Comparison of ENCODE assay signal across 14 cellular contexts in the genomic region with DNA sequence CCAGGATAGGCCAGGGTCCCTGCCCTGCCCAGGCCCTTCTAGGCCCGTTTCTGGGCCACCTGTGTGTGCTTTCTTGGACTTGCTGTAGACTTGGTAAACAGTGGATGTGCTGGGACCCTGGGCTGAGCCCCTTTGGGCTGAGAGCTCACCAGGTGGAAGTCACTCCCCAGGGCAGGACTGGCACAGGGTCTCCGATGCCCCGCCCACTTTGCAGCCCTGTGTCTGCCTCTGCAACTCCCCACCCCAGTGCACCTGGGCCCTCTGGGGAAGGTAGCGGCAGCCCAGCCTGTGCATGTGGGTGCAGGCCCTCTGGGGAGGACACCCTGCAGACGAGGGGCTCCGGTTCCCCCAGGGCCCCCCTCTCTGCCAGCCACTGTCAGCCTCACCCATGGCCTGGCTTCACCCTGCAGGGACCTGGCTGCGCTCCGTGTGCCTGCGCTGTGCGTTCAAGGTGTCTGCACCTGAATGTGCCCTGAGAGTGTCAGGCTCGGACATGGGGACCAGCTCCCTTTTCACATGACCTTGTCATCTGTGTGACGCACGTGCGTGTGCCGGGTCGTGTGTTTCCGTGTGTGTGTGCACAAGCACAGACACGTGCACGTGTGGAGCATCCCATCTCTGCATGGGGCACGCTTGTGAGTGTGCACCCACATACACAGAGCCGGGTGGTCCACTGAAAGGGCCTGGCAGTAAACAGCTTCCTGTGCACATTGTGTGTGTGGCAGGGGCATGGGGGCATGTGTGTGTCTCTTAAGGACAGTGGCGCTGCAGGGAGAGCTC.
DNase-seq lines count a peak whose midpoint lies in the region; ATAC-seq and TF ChIP-seq lines count a peak whose summit lies in the region.
"Had no signal": no experiment of that assay in that cellular context is flagged by ENCODE, and none has a peak within 500 bp of the region (broad histone marks: within the 10 kb centered on the region; RNA-seq: fewer than 3 reads in every experiment).

No MANE protein-coding gene starts in this region.

- H3K36me3 ChIP-seq in lower lobe of right lung (no peaks in the 10 kb centered on the region), tibial artery (no peaks in the 10 kb centered on the region)
- H3K36me3 ChIP-seq: gastroesophageal sphincter had no signal

- H3K9me3 Mint-ChIP-seq in activated naive CD4-positive, alpha-beta T cell treated with anti-CD3 and anti-CD28 coated beads, Interleukin-2, amount 10 ng/mL, durations not matched to agents 7 days and 5 days, result no peaks in the 10 kb centered on the region
- no peaks in the 10 kb centered on the region for H3K9me3 Mint-ChIP-seq in chondrocyte (ENCODE audit: low read depth)
- H3K9me3 Mint-ChIP-seq: naive B cell had no signal

- H3K4me1 ChIP-seq in lower lobe of right lung (no peaks in the 10 kb centered on the region), tibial artery (peaks cover 0 to 6% (median 0%) of the 10 kb centered on the region in 4 donors)
- H3K4me1 ChIP-seq: gastroesophageal sphincter had no signal

- H3K27ac Mint-ChIP-seq in activated naive CD4-positive, alpha-beta T cell treated with anti-CD3 and anti-CD28 coated beads, Interleukin-2, amount 10 ng/mL, durations not matched to agents 7 days and 5 days, result no peak overlapping the region
- no peak overlapping the region for H3K27ac Mint-ChIP-seq in chondrocyte (ENCODE audit: unreplicated experiment)
- H3K27ac Mint-ChIP-seq: naive B cell had no signal

- H3K27ac ChIP-seq in lower lobe of right lung (no peak overlapping the region), tibial artery (no peak overlapping the region)
- H3K27ac ChIP-seq: gastroesophageal sphincter, VCaP had no signal

- TF ChIP-seq CTCF in chondrocyte (IDR thresholded peaks at IDR 0.05), result no peak
- no peak for TF ChIP-seq CTCF in lower lobe of right lung (IDR thresholded peaks at IDR 0.05)
- TF ChIP-seq CTCF in tibial artery (IDR thresholded peaks at IDR 0.05), result no peak

- H3K36me3 Mint-ChIP-seq in activated naive CD4-positive, alpha-beta T cell treated with anti-CD3 and anti-CD28 coated beads, Interleukin-2, amount 10 ng/mL, durations not matched to agents 7 days and 5 days, result no peaks in the 10 kb centered on the region
- H3K36me3 Mint-ChIP-seq in chondrocyte (ENCODE audit: low read depth), result no peaks in the 10 kb centered on the region
- H3K36me3 Mint-ChIP-seq: naive B cell had no signal

- no peaks in the 10 kb centered on the region for H3K27me3 ChIP-seq in lower lobe of right lung (ENCODE audit: low read depth)
- no peaks in the 10 kb centered on the region for H3K27me3 ChIP-seq in tibial artery
- H3K27me3 ChIP-seq: gastroesophageal sphincter had no signal

- no peak overlapping the region for H3K4me3 Mint-ChIP-seq in activated naive CD4-positive, alpha-beta T cell treated with anti-CD3 and anti-CD28 coated beads, Interleukin-2, amount 10 ng/mL, durations not matched to agents 7 days and 5 days
- H3K4me3 Mint-ChIP-seq in chondrocyte (ENCODE audit: unreplicated experiment), result no peak overlapping the region
- H3K4me3 Mint-ChIP-seq: naive B cell had no signal

- CTCF ChIA-PET in activated naive CD4-positive, alpha-beta T cell treated with anti-CD3 and anti-CD28 coated beads, Interleukin-2, amount 10 ng/mL, durations not matched to agents 7 days and 5 days (lab: Charles Lee), result no interaction called here

- no peaks in the 10 kb centered on the region for H3K4me1 Mint-ChIP-seq in activated naive CD4-positive, alpha-beta T cell treated with anti-CD3 and anti-CD28 coated beads, Interleukin-2, amount 10 ng/mL, durations not matched to agents 7 days and 5 days
- H3K4me1 Mint-ChIP-seq in chondrocyte (ENCODE audit: low read depth), result peaks cover 25% of the 10 kb centered on the region

- intact Hi-C loops in lower lobe of right lung (cut with DNase I) (no loop called here), tibial artery (cut with DNase I; ENCODE audit: low total_unique reads) (no loop called here)

- no peaks in the 10 kb centered on the region for H3K9me3 ChIP-seq in lower lobe of right lung
- H3K9me3 ChIP-seq in tibial artery, result no peaks in the 10 kb centered on the region
- H3K9me3 ChIP-seq: gastroesophageal sphincter had no signal

- DNase-seq in activated naive CD4-positive, alpha-beta T cell treated with anti-CD3 and anti-CD28 coated beads, Interleukin-2, amount 10 ng/mL, durations not matched to agents 7 days and 5 days, result peak; percentile 19
- DNase-seq in activated naive CD4-positive, alpha-beta T cell (lab: John Stamatoyannopoulos, UW), result no peak
- DNase-seq in chondrocyte (ENCODE audit: low spot score) (peak; percentile 91), lower lobe of right lung (peak; percentile 39), tibial artery (peak; percentile 17 to 56), OCI-M1 (lab: John Stamatoyannopoulos, UW) (no peak), NOMO-1 treated with DMSO at 0.1 percent for 48 hours (lab: John Stamatoyannopoulos, UW; ENCODE audit: unreplicated experiment) (no peak)
- DNase-seq: naive B cell; NK-92 treated with Interleukin-12 subunit alpha and Interleukin-12 subunit beta, amount 100 ng/mL, for 24 hours; small intestine; trophoblast cell had no signal

- H3K4me3 ChIP-seq in lower lobe of right lung (no peak overlapping the region), tibial artery (no peak overlapping the region)
- H3K4me3 ChIP-seq: gastroesophageal sphincter had no signal

- ATAC-seq in lower lobe of right lung (no peak), HG03521 (IDR thresholded peaks at IDR 0.05; ENCODE audit: unreplicated experiment) (no peak)
- ATAC-seq: gastroesophageal sphincter had no signal

- H3K27me3 Mint-ChIP-seq in activated naive CD4-positive, alpha-beta T cell treated with anti-CD3 and anti-CD28 coated beads, Interleukin-2, amount 10 ng/mL, durations not matched to agents 7 days and 5 days, result no peaks in the 10 kb centered on the region
- H3K27me3 Mint-ChIP-seq in chondrocyte (ENCODE audit: low read depth), result no peaks in the 10 kb centered on the region
- H3K27me3 Mint-ChIP-seq: naive B cell had no signal

Comparison
In these comparisons a context has a peak if more than half of its experiments do, and no peak if none do; other contexts are left out.
1. DNase-seq: peak in activated naive CD4-positive, alpha-beta T cell treated with anti-CD3 and anti-CD28 coated beads, Interleukin-2, amount 10 ng/mL, durations not matched to agents 7 days and 5 days (single experiment), chondrocyte (single experiment), lower lobe of right lung (single experiment) and tibial artery (2 of 2); none in activated naive CD4-positive, alpha-beta T cell (0 of 4), OCI-M1 (single experiment) and NOMO-1 treated with DMSO at 0.1 percent for 48 hours (single experiment).